Comparison of ENCODE assay signal across 36 cellular contexts in the genomic region with DNA sequence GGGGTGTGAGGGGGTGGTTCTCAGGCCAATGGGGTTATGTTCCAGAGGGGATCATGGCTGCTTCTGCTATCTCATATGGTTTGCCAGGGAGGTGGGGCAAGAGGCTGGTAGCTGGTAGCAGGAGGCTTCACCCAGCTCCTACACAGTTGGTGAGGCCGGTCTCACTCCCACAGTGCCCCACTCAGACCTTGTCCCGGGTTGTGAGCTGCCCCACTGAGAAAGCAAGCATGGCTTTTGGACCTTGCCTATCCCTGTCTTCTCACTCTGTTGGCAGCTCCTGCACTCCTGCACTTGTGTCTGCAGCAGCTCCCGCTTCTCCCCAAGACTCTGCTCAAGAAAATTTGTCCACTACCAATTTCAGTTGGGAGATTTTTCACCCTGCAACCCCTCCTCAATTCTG. TPM values are rescaled to one million over a fixed set of nuclear protein-coding genes. Genes with fewer than 3 reads are reported as not detected.
DNase-seq lines count a peak whose midpoint lies in the region; ATAC-seq and TF ChIP-seq lines count a peak whose summit lies in the region.
"Had no signal": no experiment of that assay in that cellular context is flagged by ENCODE, and none has a peak within 500 bp of the region (broad histone marks: within the 10 kb centered on the region; RNA-seq: fewer than 3 reads in every experiment).

No MANE protein-coding gene starts in this region.

- no peaks in the 10 kb centered on the region for H3K27me3 ChIP-seq in neuronal stem cell (ENCODE audit: control insufficient read depth in 3 of 3, insufficient read depth in 3 of 3, low read depth in 1 of 3, low read length in 3 of 3)
- H3K27me3 ChIP-seq: BE2C; BLaER1; BLaER1 treated with 17β-estradiol and CSF1 and Interleukin-3, amounts not matched to agents 10 nM and 100 nM had no signal

- ATAC-seq in left lobe of liver: peak; percentile 62
- ATAC-seq: A549; CD8-positive, alpha-beta T cell had no signal

- H3K23ac ChIP-seq in neuronal stem cell (ENCODE audit: low read depth, low read length, poor library complexity): no peak overlapping the region

- H3K14ac ChIP-seq in neuronal stem cell (ENCODE audit: low read length): peak overlapping the region; percentile 17

- H3K4me2 ChIP-seq in neuronal stem cell (ENCODE audit: insufficient read depth, low read length, poor library complexity, severe bottlenecking): no peak overlapping the region
- H3K4me2 ChIP-seq: A549; BLaER1; BLaER1 treated with 17β-estradiol and CSF1 and Interleukin-3, amounts not matched to agents 10 nM and 100 nM had no signal

- H4K8ac ChIP-seq in neuronal stem cell (ENCODE audit: low read depth, low read length): no peak overlapping the region

- no peak overlapping the region for H3K18ac ChIP-seq in neuronal stem cell (ENCODE audit: low read length)

- no peaks in the 10 kb centered on the region for H3K36me3 ChIP-seq in neuronal stem cell (replicated peaks in 1 of 2; ENCODE audit: control insufficient read depth in 2 of 2, insufficient read depth in 2 of 2, low read length in 2 of 2)
- H3K36me3 ChIP-seq: BE2C; BLaER1; BLaER1 treated with 17β-estradiol and CSF1 and Interleukin-3, amounts not matched to agents 10 nM and 100 nM had no signal

- H2BK15ac ChIP-seq in neuronal stem cell (ENCODE audit: low read length): no peak overlapping the region

- H3K4ac ChIP-seq in neuronal stem cell (ENCODE audit: low read length): no peak overlapping the region

- WGBS in neuronal stem cell (ENCODE audit: extremely low coverage in 2 of 2, insufficient read length in 2 of 2, insufficient replicate concordance in 1 of 2), 2 donors: no CpG with 5 or more reads among the region's 3 CpGs

- DNase-seq in left lobe of liver (ENCODE audit: low spot score): no peak
- no peak for DNase-seq in neuronal stem cell (ENCODE audit: low spot score)
- peak; percentile 52 for DNase-seq in posterior vena cava (ENCODE audit: low spot score)
- no peak for DNase-seq in coronary artery (ENCODE audit: low spot score)
- no peak for DNase-seq in SW 1271 (lab: John Stamatoyannopoulos, UW)
- no peak for DNase-seq in islet precursor cell
- DNase-seq: 8988T; ACHN; AML-193; BE2C; C1 segment of cervical spinal cord; Caco-2; Calu3; CD4-positive, alpha-beta memory T cell; CD4-positive, alpha-beta T cell; CD4-positive, CD25-positive, alpha-beta regulatory T cell; CD8-positive, alpha-beta memory T cell; CD8-positive, alpha-beta T cell; COR-L47; DMS 273 treated with DMSO at 0.1 percent for 48 hours; DMS153; DMS53; DMS79; DMS79 treated with DMSO at 0.1 percent for 48 hours; DND-41; EL had no signal

- no peak overlapping the region for H2AFZ ChIP-seq in neuronal stem cell (ENCODE audit: low read length)

- no peak overlapping the region for H2AK5ac ChIP-seq in neuronal stem cell (ENCODE audit: low read depth, low read length)

- H4K91ac ChIP-seq in neuronal stem cell (ENCODE audit: low read depth, low read length, poor library complexity): no peak overlapping the region

- no peak overlapping the region for H2BK120ac ChIP-seq in neuronal stem cell (ENCODE audit: low read depth, low read length)

- H3K9me3 ChIP-seq in neuronal stem cell (replicated peaks in 1 of 2; ENCODE audit: control insufficient read depth in 2 of 2, insufficient read depth in 1 of 2, low read depth in 1 of 2, low read length in 2 of 2): peaks cover 0 to under 1% of the 10 kb centered on the region in 2 donors
- H3K9me3 ChIP-seq: A549, BE2C, Caco-2 had no signal

- intact Hi-C loops in posterior vena cava (cut with DNase I): no loop called here

- no peaks in the 10 kb centered on the region for H3K4me1 ChIP-seq in neuronal stem cell (ENCODE audit: control insufficient read depth in 2 of 2, insufficient read depth in 1 of 2, low read depth in 1 of 2, low read length in 2 of 2)
- H3K4me1 ChIP-seq: A549, BE2C, BLaER1, Caco-2 had no signal

- H3K79me1 ChIP-seq in neuronal stem cell (ENCODE audit: low read depth, low read length): peaks cover under 1% of the 10 kb centered on the region

- no peak overlapping the region for H3K27ac ChIP-seq in neuronal stem cell (replicated peaks; ENCODE audit: low read length)
- H3K27ac ChIP-seq in coronary artery: no peak overlapping the region
- H3K27ac ChIP-seq: 22Rv1; A549; BLaER1; BLaER1 treated with 17β-estradiol and CSF1 and Interleukin-3, amounts not matched to agents 10 nM and 100 nM; C4-2B had no signal

- H2BK5ac ChIP-seq in neuronal stem cell (ENCODE audit: low read length): peak overlapping the region; percentile 39

- H3K4me3 ChIP-seq in neuronal stem cell (ENCODE audit: low read length in 2 of 2): no peak overlapping the region
- no peak overlapping the region for H3K4me3 ChIP-seq in coronary artery
- H3K4me3 ChIP-seq: A549; BLaER1; BLaER1 treated with 17β-estradiol and CSF1 and Interleukin-3, amounts not matched to agents 10 nM and 100 nM had no signal

- H2BK12ac ChIP-seq in neuronal stem cell (ENCODE audit: low read length): no peak overlapping the region

- H3K9ac ChIP-seq in neuronal stem cell (ENCODE audit: low read depth, low read length, poor library complexity): no peak overlapping the region
- H3K9ac ChIP-seq: BLaER1; BLaER1 treated with 17β-estradiol and CSF1 and Interleukin-3, amounts not matched to agents 10 nM and 100 nM had no signal

- no peak for TF ChIP-seq CTCF in coronary artery (IDR thresholded peaks at IDR 0.05)

RNA-seq across cellular contexts. Expression of a gene that starts 46.1 kb away (rescaled TPM):
- total RNA-seq in left lobe of liver (12.7 TPM), posterior vena cava (1 to 10 TPM; 5.8 to 6.7 TPM)
- polyA plus RNA-seq in neuronal stem cell (2013, experiment 1 of 2): 0.11 TPM
- 0.12 TPM for polyA plus RNA-seq in neuronal stem cell (2013, experiment 2 of 2)
- total RNA-seq: A172; A673; CD4-positive, alpha-beta memory T cell; CD4-positive, alpha-beta T cell; CD4-positive, CD25-positive, alpha-beta regulatory T cell; CD8-positive, alpha-beta memory T cell; CD8-positive, alpha-beta T cell; Daoy had no signal
- polyA plus RNA-seq: A549; AG04450; CD14-positive monocyte; CD4-positive, alpha-beta memory T cell; CD4-positive, CD25-positive, alpha-beta regulatory T cell; CD8-positive, alpha-beta memory T cell had no signal
